In the genomic region with DNA sequence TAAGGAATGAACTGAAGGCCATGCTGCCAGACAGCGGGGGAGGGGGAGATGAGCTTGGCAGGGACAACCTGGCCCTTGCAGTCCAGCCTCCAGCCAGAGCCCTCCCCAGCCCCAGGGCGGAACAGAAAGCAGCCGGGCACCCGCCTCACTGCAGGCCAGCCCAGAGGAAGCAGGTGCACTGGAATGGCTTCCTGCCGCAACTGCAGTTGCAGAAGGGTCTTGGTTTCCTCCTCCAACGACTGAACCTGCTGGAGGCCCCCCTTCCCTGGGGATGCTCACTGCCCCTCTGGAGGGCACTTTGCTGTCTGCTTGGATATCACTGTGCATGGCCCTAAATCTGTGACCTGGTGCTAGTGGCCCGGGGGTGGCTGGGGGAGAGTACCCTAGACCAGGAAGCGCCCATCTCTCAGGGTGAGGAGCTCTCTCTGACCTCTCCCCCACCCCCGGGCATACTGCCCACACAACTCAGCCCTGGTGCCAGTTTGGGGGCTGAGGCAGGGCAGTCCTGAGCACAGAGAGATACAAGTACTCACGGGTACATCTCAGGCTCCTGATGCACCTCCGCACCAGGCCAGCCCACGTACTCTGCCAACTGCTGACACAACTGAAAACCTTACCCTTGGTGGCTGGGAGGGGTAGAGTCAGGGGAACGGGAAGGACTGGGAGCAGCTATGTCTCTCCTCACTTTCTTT, we compare ENCODE assay signal across 8 cellular contexts. TPM values are rescaled to one million over a fixed set of nuclear protein-coding genes. Genes with fewer than 3 reads are reported as not detected.
DNase-seq lines count a peak whose midpoint lies in the region; ATAC-seq and TF ChIP-seq lines count a peak whose summit lies in the region.

No MANE protein-coding gene starts in this region.

- DNase-seq in activated CD8-positive, alpha-beta memory T cell treated with anti-CD3 and anti-CD28 coated beads for 24 hours: peak; percentile 80
- no peak for DNase-seq in activated CD8-positive, alpha-beta memory T cell treated with anti-CD3 and anti-CD28 coated beads, Interleukin-2, amount 50 U/mL, for 4 hours
- DNase-seq in SKM-1 treated with dmso at 0.1 percent for 144 hours (lab: John Stamatoyannopoulos, UW; ENCODE audit: unreplicated experiment) (peak; percentile 42), psoas muscle (peak; percentile 62 to 87), NCI-H1930 (lab: John Stamatoyannopoulos, UW) (no peak)

- H3K27me3 ChIP-seq in psoas muscle (ENCODE audit: insufficient read depth in 3 of 3, low read length in 2 of 3): no peaks in the 10 kb centered on the region

- peak overlapping the region; percentile 93 for H3K27ac ChIP-seq in psoas muscle

- ATAC-seq in esophagus mucosa: peak; percentile 7
- peak; percentile 63 to 81 (median 76) for ATAC-seq in psoas muscle
- ATAC-seq in GM19467 (IDR thresholded peaks at IDR 0.05; ENCODE audit: unreplicated experiment): no peak
- no peak for ATAC-seq in GM21786 (IDR thresholded peaks at IDR 0.05; ENCODE audit: unreplicated experiment)

- 10 to 17% (median 14%) methylated on average over 11 to 13 of the region's 13 CpGs for WGBS in psoas muscle, 3 donors

- H3K36me3 ChIP-seq in psoas muscle (ENCODE audit: insufficient read depth in 1 of 2, low read depth in 1 of 2): peaks cover 0 to 33% of the 10 kb centered on the region in 2 donors

- peak overlapping the region; percentile 78 for H3K4me3 ChIP-seq in psoas muscle

- no peaks in the 10 kb centered on the region for H3K9me3 ChIP-seq in psoas muscle

- no peak for TF ChIP-seq CTCF in psoas muscle (IDR thresholded peaks at IDR 0.05)

- H3K4me1 ChIP-seq in psoas muscle: peaks cover 69% of the 10 kb centered on the region

- intact Hi-C loops in psoas muscle (cut with DNase I): no loop called here

RNA-seq across cellular contexts. Expression of a gene that starts 41.1 kb away (rescaled TPM):
- total RNA-seq in esophagus mucosa (51.7 TPM), psoas muscle (1,000 to 10,000 TPM in 2 of 4 donors, 100 to 1,000 TPM in 2; 770 to 1,274 (median 938) TPM)
- polyA plus RNA-seq in psoas muscle: 100 to 1,000 TPM; 142 to 538 (median 318) TPM

Comparison
In these comparisons a context has a peak if more than half of its experiments do, and no peak if none do; other contexts are left out.
1. DNase-seq: peak in activated CD8-positive, alpha-beta memory T cell treated with anti-CD3 and anti-CD28 coated beads for 24 hours (single experiment), SKM-1 treated with dmso at 0.1 percent for 144 hours (single experiment) and psoas muscle (2 of 2); none in activated CD8-positive, alpha-beta memory T cell treated with anti-CD3 and anti-CD28 coated beads, Interleukin-2, amount 50 U/mL, for 4 hours (single experiment) and NCI-H1930 (0 of 2).
2. ATAC-seq: peak in esophagus mucosa (single experiment) and psoas muscle (4 of 4); none in GM19467 (single experiment) and GM21786 (single experiment).
3. RNA of a gene that starts 41.1 kb away (total RNA-seq): 770 to 1,274 TPM in psoas muscle; 51.7 TPM in esophagus mucosa (single experiment); every median in the first group is over 10 times any median in the second.